In genomic region chr19:18342090-18342632, GRCh38 we compare ENCODE assay signal across 18 cellular contexts. TPM values are rescaled to one million over a fixed set of nuclear protein-coding genes. Genes with fewer than 3 reads are reported as not detected.
A peak's percentile ranks its signal among the peaks of the same experiment; 100 is the strongest.
DNase-seq lines count a peak whose midpoint lies in the region; ATAC-seq and TF ChIP-seq lines count a peak whose summit lies in the region.
"Had no signal": no experiment of that assay in that cellular context is flagged by ENCODE, and none has a peak within 500 bp of the region (broad histone marks: within the 10 kb centered on the region; RNA-seq: fewer than 3 reads in every experiment).

No MANE protein-coding gene starts in this region.

- H2BK120ac ChIP-seq in mesenchymal stem cell (ENCODE audit: low read depth, low read length), result no peak overlapping the region

- no peak for TF ChIP-seq CTCF in OCI-LY7 (conservative IDR thresholded peaks at IDR 0.05; ENCODE audit: low read length)
- TF ChIP-seq CTCF in progenitor cell of endocrine pancreas (IDR thresholded peaks at IDR 0.05; ENCODE audit: unreplicated experiment), result no peak

- CTCF ChIA-PET in OCI-LY7 (lab: Charles Lee; ENCODE audit: unreplicated experiment), result no interaction called here

- H4K91ac ChIP-seq in mesenchymal stem cell (ENCODE audit: low read length), result no peak overlapping the region

- H3K9me3 ChIP-seq in OCI-LY7 (ENCODE audit: low read length) (no peaks in the 10 kb centered on the region), mesenchymal stem cell (ENCODE audit: control insufficient read depth, low read length) (no peaks in the 10 kb centered on the region)
- H3K9me3 ChIP-seq: SK-N-SH had no signal

- peaks cover 31% of the 10 kb centered on the region for H3K79me1 ChIP-seq in mesenchymal stem cell (replicated peaks; ENCODE audit: low read length, poor library complexity, severe bottlenecking)

- H3K4me3 Mint-ChIP-seq in T-helper 1 cell treated with Interleukin-12 subunit alpha and Interleukin-12 subunit beta and Interleukin-4 antibody, amounts not matched to agents 30 μg/mL and 1 μg/mL, for 36 hours, result peak overlapping the region; percentile 81
- H3K4me3 Mint-ChIP-seq in dendritic cell treated with granulocyte-macrophage colony-stimulating factor and Interleukin-4, amounts not matched to agents 40 ng/mL and 50 ng/mL, for 4 days, result peak overlapping the region; percentile 85
- peak overlapping the region; percentile 84 for H3K4me3 Mint-ChIP-seq in progenitor cell of endocrine pancreas (ENCODE audit: low read depth)

- no peak overlapping the region for H3K4me3 ChIP-seq in OCI-LY7 (ENCODE audit: low read depth, low read length, poor library complexity, severe bottlenecking)
- no peak overlapping the region for H3K4me3 ChIP-seq in mesenchymal stem cell (ENCODE audit: insufficient read depth in 1 of 2, low read depth in 1 of 2, low read length in 2 of 2)

- no peaks in the 10 kb centered on the region for H3K9me3 Mint-ChIP-seq in T-helper 1 cell treated with Interleukin-12 subunit alpha and Interleukin-12 subunit beta and Interleukin-4 antibody, amounts not matched to agents 30 μg/mL and 1 μg/mL, for 36 hours
- no peaks in the 10 kb centered on the region for H3K9me3 Mint-ChIP-seq in dendritic cell treated with granulocyte-macrophage colony-stimulating factor and Interleukin-4, amounts not matched to agents 40 ng/mL and 50 ng/mL, for 4 days
- no peaks in the 10 kb centered on the region for H3K9me3 Mint-ChIP-seq in progenitor cell of endocrine pancreas (ENCODE audit: low read depth)
- H3K9me3 Mint-ChIP-seq: HFFc6 had no signal

- no peak overlapping the region for H3K4ac ChIP-seq in mesenchymal stem cell (ENCODE audit: low read depth in 1 of 2, low read length in 2 of 2)

- no peak overlapping the region for H2BK5ac ChIP-seq in mesenchymal stem cell (ENCODE audit: low read depth, low read length, poor library complexity, severe bottlenecking)

- H3K9ac ChIP-seq in mesenchymal stem cell (ENCODE audit: low read length), result no peak overlapping the region
- H3K9ac ChIP-seq: SK-N-SH had no signal

- peaks cover 9% of the 10 kb centered on the region for H3K36me3 Mint-ChIP-seq in T-helper 1 cell treated with Interleukin-12 subunit alpha and Interleukin-12 subunit beta and Interleukin-4 antibody, amounts not matched to agents 30 μg/mL and 1 μg/mL, for 36 hours (ENCODE audit: low read depth)
- peaks cover 64% of the 10 kb centered on the region for H3K36me3 Mint-ChIP-seq in dendritic cell treated with granulocyte-macrophage colony-stimulating factor and Interleukin-4, amounts not matched to agents 40 ng/mL and 50 ng/mL, for 4 days (ENCODE audit: low read depth)
- peaks cover 11% of the 10 kb centered on the region for H3K36me3 Mint-ChIP-seq in progenitor cell of endocrine pancreas (ENCODE audit: insufficient read depth)

- no peak overlapping the region for H3K27ac Mint-ChIP-seq in T-helper 1 cell treated with Interleukin-12 subunit alpha and Interleukin-12 subunit beta and Interleukin-4 antibody, amounts not matched to agents 30 μg/mL and 1 μg/mL, for 36 hours
- H3K27ac Mint-ChIP-seq in dendritic cell treated with granulocyte-macrophage colony-stimulating factor and Interleukin-4, amounts not matched to agents 40 ng/mL and 50 ng/mL, for 4 days, result no peak overlapping the region
- H3K27ac Mint-ChIP-seq in progenitor cell of endocrine pancreas, result peak overlapping the region; percentile 62

- H3K27ac ChIP-seq in OCI-LY7 (ENCODE audit: low read depth, low read length, poor library complexity, severe bottlenecking) (no peak overlapping the region), mesenchymal stem cell (ENCODE audit: low read length, poor library complexity, severe bottlenecking) (no peak overlapping the region)
- H3K27ac ChIP-seq: 22Rv1 had no signal

- POLR2A ChIA-PET in OCI-LY7 (lab: Charles Lee), result interaction anchor here (1.0 to 1.4 kb wide), 3 partner anchors 12 to 46 kb away, joined by 3 to 6 read pairs (median 4); no protein-coding TSS in a partner anchor

- H3K23ac ChIP-seq in mesenchymal stem cell (ENCODE audit: low read length in 2 of 2), result no peak overlapping the region

- BruUV-seq in OCI-LY7 (replicated peaks; lab: Mats Ljungman, UMichigan), result no TSS peak

- H4K8ac ChIP-seq in mesenchymal stem cell (ENCODE audit: low read length), result no peak overlapping the region

- no peak overlapping the region for H3K18ac ChIP-seq in mesenchymal stem cell (ENCODE audit: low read depth in 1 of 2, low read length in 2 of 2)

- H3K27me3 Mint-ChIP-seq in T-helper 1 cell treated with Interleukin-12 subunit alpha and Interleukin-12 subunit beta and Interleukin-4 antibody, amounts not matched to agents 30 μg/mL and 1 μg/mL, for 36 hours (ENCODE audit: low read depth), result no peaks in the 10 kb centered on the region
- no peaks in the 10 kb centered on the region for H3K27me3 Mint-ChIP-seq in dendritic cell treated with granulocyte-macrophage colony-stimulating factor and Interleukin-4, amounts not matched to agents 40 ng/mL and 50 ng/mL, for 4 days
- no peaks in the 10 kb centered on the region for H3K27me3 Mint-ChIP-seq in progenitor cell of endocrine pancreas

- WGBS in mesenchymal stem cell, result 92% methylated on average over 8 of the region's 8 CpGs

- H2AFZ ChIP-seq in OCI-LY7 (ENCODE audit: low read length), result no peak overlapping the region
- no peak overlapping the region for H2AFZ ChIP-seq in mesenchymal stem cell (ENCODE audit: low read depth, low read length)

- H4K20me1 ChIP-seq in OCI-LY7 (ENCODE audit: insufficient read depth, low read length), result no peaks in the 10 kb centered on the region

- no peaks in the 10 kb centered on the region for H3K79me2 ChIP-seq in OCI-LY7 (ENCODE audit: insufficient read depth, low read depth, low read length)

- H3K4me2 ChIP-seq in OCI-LY7 (ENCODE audit: low read length) (peak overlapping the region; percentile 98; the same call in 1 of the 2 replicates), mesenchymal stem cell (ENCODE audit: low read length, poor library complexity, severe bottlenecking) (no peak overlapping the region)

- H3K9me2 ChIP-seq in OCI-LY7 (ENCODE audit: insufficient read depth, low read length), result no peaks in the 10 kb centered on the region
- H3K9me2 ChIP-seq: SK-N-SH had no signal

- H3K14ac ChIP-seq in mesenchymal stem cell (ENCODE audit: low read length in 2 of 2), result no peak overlapping the region

- no peak overlapping the region for H2BK15ac ChIP-seq in mesenchymal stem cell (ENCODE audit: low read depth, poor library complexity, severe bottlenecking)

- no peaks in the 10 kb centered on the region for H3K27me3 ChIP-seq in mesenchymal stem cell (ENCODE audit: control insufficient read depth in 1 of 2, insufficient read depth in 1 of 2, low read length in 2 of 2)

- DNase-seq in T-helper 1 cell (no peak), OCI-LY7 (ENCODE audit: low spot score) (no peak), progenitor cell of endocrine pancreas (ENCODE audit: low spot score, unreplicated experiment) (no peak), SIG-M5 (lab: John Stamatoyannopoulos, UW) (no peak), mesenchymal stem cell (no peak)
- DNase-seq: activated CD4-positive, CD25-positive, alpha-beta regulatory T cell; activated effector memory CD4-positive, alpha-beta T cell treated with anti-CD3 and anti-CD28 coated beads, Interleukin-2, amount 50 U/mL, for 16 hours; central memory CD4-positive, alpha-beta T cell; head of caudate nucleus; HFFc6; MV-4-11; NCI-H2227 treated with DMSO at 0.1 percent for 48 hours; SK-N-SH had no signal

- intact Hi-C loops in OCI-LY7 (cut with micrococcal nuclease; ENCODE audit: unreplicated experiment), result no loop called here
- intact Hi-C loops in dendritic cell treated with granulocyte-macrophage colony-stimulating factor and Interleukin-4, amounts not matched to agents 40 ng/mL and 50 ng/mL, for 4 days (cut with micrococcal nuclease), result no loop called here

- H2AK5ac ChIP-seq in mesenchymal stem cell (ENCODE audit: low read length, severe bottlenecking), result no peak overlapping the region

- H3K36me3 ChIP-seq in OCI-LY7 (ENCODE audit: insufficient read depth, low read length) (no peaks in the 10 kb centered on the region), mesenchymal stem cell (ENCODE audit: control insufficient read depth in 1 of 2, insufficient read depth in 2 of 2, low read depth in 1 of 2, low read length in 2 of 2) (peaks cover 30% of the 10 kb centered on the region in 2 experiments)

- no peak for ATAC-seq in HG02759 (IDR thresholded peaks at IDR 0.05; ENCODE audit: unreplicated experiment)

- H2BK12ac ChIP-seq in mesenchymal stem cell (ENCODE audit: low read length in 2 of 2), result no peak overlapping the region

- H3K4me1 ChIP-seq in OCI-LY7 (ENCODE audit: insufficient read depth, low read length, poor library complexity, severe bottlenecking) (peaks cover 25% of the 10 kb centered on the region), mesenchymal stem cell (ENCODE audit: control insufficient read depth, insufficient read depth, low read depth, low read length) (peaks cover 22% of the 10 kb centered on the region)

- H3K4me1 Mint-ChIP-seq in T-helper 1 cell treated with Interleukin-12 subunit alpha and Interleukin-12 subunit beta and Interleukin-4 antibody, amounts not matched to agents 30 μg/mL and 1 μg/mL, for 36 hours (ENCODE audit: low read depth), result peaks cover 10% of the 10 kb centered on the region
- peaks cover 66% of the 10 kb centered on the region for H3K4me1 Mint-ChIP-seq in dendritic cell treated with granulocyte-macrophage colony-stimulating factor and Interleukin-4, amounts not matched to agents 40 ng/mL and 50 ng/mL, for 4 days (ENCODE audit: low read depth)
- peaks cover 12% of the 10 kb centered on the region for H3K4me1 Mint-ChIP-seq in progenitor cell of endocrine pancreas (ENCODE audit: low read depth)

RNA-seq across cellular contexts. Expression of gene PGPEP1, which starts 1.8 kb away (rescaled TPM):
- 15.2 and 18.9 TPM in 2 replicates for total RNA-seq in OCI-LY7 (2014; rRNA removed; shearing (Covaris generic))
- 44.1 and 54.5 TPM in 2 replicates for total RNA-seq in OCI-LY7 (2022)
- total RNA-seq in progenitor cell of endocrine pancreas, result 43.5 and 51.3 TPM in 2 replicates
- polyA plus RNA-seq in mesenchymal stem cell (2013, experiment 1 of 2), result 69.3 TPM
- polyA plus RNA-seq in mesenchymal stem cell (2013, experiment 2 of 2), result 64.4 TPM

RNA-seq across cellular contexts. Expression of gene LSM4, which starts 19.3 kb away (rescaled TPM):
- total RNA-seq in OCI-LY7 (2014; rRNA removed; shearing (Covaris generic)), result 451 and 482 TPM in 2 replicates
- 232 and 252 TPM in 2 replicates for total RNA-seq in OCI-LY7 (2022)
- total RNA-seq in progenitor cell of endocrine pancreas, result 150 and 154 TPM in 2 replicates
- 97.6 TPM for polyA plus RNA-seq in mesenchymal stem cell (2013, experiment 1 of 2)
- 98.6 TPM for polyA plus RNA-seq in mesenchymal stem cell (2013, experiment 2 of 2)

RNA-seq across cellular contexts. Expression of gene GDF15, which starts 43.8 kb away (rescaled TPM):
- total RNA-seq in OCI-LY7 (2014; rRNA removed; shearing (Covaris generic)), result 0.80 TPM in 1 of 2 replicates, not detected in the other
- not detected in 2 replicates for total RNA-seq in OCI-LY7 (2022)
- total RNA-seq in progenitor cell of endocrine pancreas, result 10.5 and 14.4 TPM in 2 replicates
- 355 TPM for polyA plus RNA-seq in mesenchymal stem cell (2013, experiment 1 of 2)
- polyA plus RNA-seq in mesenchymal stem cell (2013, experiment 2 of 2), result 348 TPM
- polyA plus RNA-seq: neural cell had no signal

RNA-seq across cellular contexts. Expression of gene LRRC25, which starts 55.3 kb away (rescaled TPM):
- 0.49 and 0.98 TPM in 2 replicates for total RNA-seq in OCI-LY7 (2014; rRNA removed; shearing (Covaris generic))
- 3.2 and 4.1 TPM in 2 replicates for total RNA-seq in OCI-LY7 (2022)
- total RNA-seq in progenitor cell of endocrine pancreas, result not detected in 2 replicates
- 1.0 TPM for polyA plus RNA-seq in mesenchymal stem cell (2013, experiment 1 of 2)
- polyA plus RNA-seq in mesenchymal stem cell (2013, experiment 2 of 2), result 1.1 TPM
- total RNA-seq: HFFc6 had no signal
- polyA plus RNA-seq: neural cell, SK-N-SH had no signal
